18 cellular contexts compared by ENCODE assay signal in the genomic region with DNA sequence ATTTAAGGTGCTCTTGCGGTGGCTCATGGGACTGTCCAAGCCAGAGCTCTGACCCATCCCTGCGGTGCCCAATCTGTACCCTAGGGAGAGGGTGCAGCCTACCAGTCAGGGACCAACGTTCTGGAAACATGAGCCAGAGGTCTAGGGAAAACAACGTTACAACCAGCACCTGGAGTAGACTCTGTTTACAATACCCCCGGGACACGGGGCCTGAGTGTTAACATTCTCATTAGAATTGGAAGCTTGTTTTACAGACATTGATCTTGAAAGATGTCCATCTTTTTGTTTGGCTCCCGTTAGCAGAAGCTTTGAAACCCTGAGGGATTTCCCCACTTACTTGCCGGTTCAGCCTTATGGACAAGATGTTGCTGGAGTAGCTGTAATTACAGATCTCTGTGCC. TPM values are rescaled to one million over a fixed set of nuclear protein-coding genes. Genes with fewer than 3 reads are reported as not detected.
DNase-seq lines count a peak whose midpoint lies in the region; TF ChIP-seq lines count a peak whose summit lies in the region.
"Had no signal": no experiment of that assay in that cellular context is flagged by ENCODE, and none has a peak within 500 bp of the region (broad histone marks: within the 10 kb centered on the region; RNA-seq: fewer than 3 reads in every experiment).

No MANE protein-coding gene starts in this region.

- no peaks in the 10 kb centered on the region for H3K9me3 Mint-ChIP-seq in progenitor cell of endocrine pancreas (ENCODE audit: low read depth)
- H3K9me3 Mint-ChIP-seq: CD4-positive, alpha-beta T cell; HFFc6 had no signal

- H3K36me3 Mint-ChIP-seq in progenitor cell of endocrine pancreas (ENCODE audit: insufficient read depth), result peaks cover 24% of the 10 kb centered on the region

- peaks cover 26% of the 10 kb centered on the region for H3K4me1 Mint-ChIP-seq in progenitor cell of endocrine pancreas (ENCODE audit: low read depth)

- peak; percentile 44 for DNase-seq in NCI-H1436 (lab: John Stamatoyannopoulos, UW)
- no peak for DNase-seq in NCI-H1436 treated with DMSO at 0.1 percent for 48 hours (lab: John Stamatoyannopoulos, UW)
- DNase-seq in DMS 273 (lab: John Stamatoyannopoulos, UW; ENCODE audit: unreplicated experiment), result peak; percentile 81
- peak; percentile 77 for DNase-seq in NCI-H2171 (lab: John Stamatoyannopoulos, UW)
- no peak for DNase-seq in progenitor cell of endocrine pancreas (ENCODE audit: low spot score, unreplicated experiment)
- DNase-seq in SHP77 (lab: John Stamatoyannopoulos, UW), result no peak
- DNase-seq in foreskin melanocyte, result no peak
- no peak for DNase-seq in midbrain (lab: John Stamatoyannopoulos, UW)
- DNase-seq: 8988T; CD4-positive, alpha-beta T cell; DMS79 treated with DMSO at 0.1 percent for 48 hours; H7; HFFc6; KBM-7; NCI-H2029 treated with DMSO at 0.1 percent for 48 hours; NCI-H345; NCI-H524 treated with DMSO at 0.1 percent for 48 hours; SW 1271 had no signal

- no peak for TF ChIP-seq CTCF in progenitor cell of endocrine pancreas (IDR thresholded peaks at IDR 0.05; ENCODE audit: unreplicated experiment)

- peak overlapping the region; percentile 67 for H3K27ac Mint-ChIP-seq in progenitor cell of endocrine pancreas
- H3K27ac Mint-ChIP-seq: CD4-positive, alpha-beta T cell; HFFc6 had no signal

- no peaks in the 10 kb centered on the region for H3K27me3 Mint-ChIP-seq in progenitor cell of endocrine pancreas
- H3K27me3 Mint-ChIP-seq: CD4-positive, alpha-beta T cell had no signal

- H3K4me3 Mint-ChIP-seq in progenitor cell of endocrine pancreas (ENCODE audit: low read depth), result no peak overlapping the region
- H3K4me3 Mint-ChIP-seq: CD4-positive, alpha-beta T cell; HFFc6 had no signal

RNA-seq across cellular contexts. Expression of a gene that starts 6.9 kb away (rescaled TPM):
- 53.5 and 54.3 TPM in 2 replicates for total RNA-seq in progenitor cell of endocrine pancreas

Comparison
In these comparisons a context has a peak if more than half of its experiments do, and no peak if none do; other contexts are left out.
1. DNase-seq: peak in NCI-H1436 (single experiment), DMS 273 (single experiment) and NCI-H2171 (single experiment); none in NCI-H1436 treated with DMSO at 0.1 percent for 48 hours (single experiment), progenitor cell of endocrine pancreas (single experiment), SHP77 (0 of 2), foreskin melanocyte (single experiment) and midbrain (single experiment).